In the genomic region with DNA sequence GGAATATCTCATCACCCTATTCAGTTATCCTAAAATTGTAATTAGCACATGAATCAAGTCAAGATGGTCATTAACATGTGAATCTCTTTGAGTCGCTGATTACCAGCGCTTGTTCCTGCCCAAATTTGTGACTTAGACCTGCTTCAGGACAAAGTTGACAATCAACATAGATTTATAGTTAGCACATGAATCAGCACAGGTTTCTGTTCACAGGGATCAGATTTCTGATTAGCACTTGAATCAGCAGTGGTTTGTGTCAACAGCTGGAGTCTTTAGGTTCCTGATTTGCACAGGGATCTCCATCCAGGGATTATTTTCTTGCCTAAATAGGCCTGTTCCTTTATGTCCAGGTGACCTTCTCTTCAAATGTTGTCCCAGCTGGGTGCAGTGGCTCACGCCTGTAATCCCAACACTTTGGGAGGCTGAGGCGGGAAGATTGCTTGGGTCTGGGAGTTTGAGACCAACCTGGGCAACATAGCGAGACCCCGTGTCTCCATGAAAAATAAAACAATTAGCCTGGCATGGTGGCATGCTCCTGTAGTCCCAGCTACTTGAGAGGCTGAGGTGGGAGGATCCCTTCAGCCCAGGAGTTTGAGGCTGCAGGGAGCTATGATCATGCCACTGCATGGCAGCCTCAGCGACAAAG, we compare ENCODE assay signal across 1 cellular context.
TF ChIP-seq lines count a peak whose summit lies in the region.

No MANE protein-coding gene starts in this region.

TF ChIP-seq in H1, 55 proteins besides CTCF, POLR2A, EP300 and RAD21:
- TF ChIP-seq PHF8 (conservative IDR thresholded peaks at IDR 0.05; ENCODE audit: low read depth, low read length) = no peak
- 0 out of 2 replicates have a peak, but pooled peaks have one; percentile 31 for TF ChIP-seq SP1 (IDR thresholded peaks at IDR 0.05; ENCODE audit: low read depth, low read length)
